In the genomic region with DNA sequence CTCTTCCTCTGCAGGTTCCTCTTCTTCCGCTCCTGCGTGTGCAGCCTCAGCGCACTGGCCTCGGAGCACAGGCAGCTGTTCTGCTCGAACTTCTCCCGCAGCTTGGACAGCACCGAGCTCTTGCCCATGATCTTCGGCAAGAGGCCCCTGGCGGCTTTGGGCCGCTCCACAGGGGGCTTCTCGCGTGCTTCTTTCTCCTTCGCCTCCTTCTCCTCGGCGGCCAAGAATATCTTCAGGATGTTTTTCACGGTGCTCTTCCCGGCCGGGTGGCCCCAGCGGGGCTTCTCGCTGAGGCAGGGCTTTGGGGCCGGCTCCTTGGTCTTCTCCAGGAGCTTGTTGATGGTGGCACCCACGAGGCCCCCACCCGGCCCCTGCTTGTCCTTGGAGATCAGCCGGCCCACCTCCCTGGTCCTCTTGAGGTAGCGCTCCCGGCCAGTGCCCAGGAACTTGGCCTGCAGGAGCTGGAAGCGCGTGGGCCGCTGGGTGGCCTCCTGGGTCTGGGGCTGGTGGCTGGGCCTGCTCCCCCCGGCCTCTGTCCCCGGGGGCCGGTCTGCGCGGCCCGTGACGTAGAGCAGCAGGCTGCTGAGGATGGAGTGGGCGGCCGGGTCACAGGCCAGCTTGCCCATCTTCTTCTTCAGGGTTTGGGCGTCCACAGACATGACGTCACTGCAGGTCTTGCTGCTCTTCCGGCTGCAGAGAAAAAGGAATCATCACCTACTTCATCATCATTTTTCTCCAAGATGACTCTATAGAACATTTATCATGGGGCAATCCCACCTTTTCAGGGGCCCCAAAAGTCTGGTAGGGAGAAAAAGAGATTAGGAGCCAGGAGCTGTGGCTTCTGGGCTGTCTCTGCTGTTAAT, we compare ENCODE assay signal across 26 cellular contexts. TPM values are rescaled to one million over a fixed set of nuclear protein-coding genes. Genes with fewer than 3 reads are reported as not detected.
DNase-seq lines count a peak whose midpoint lies in the region; ATAC-seq, FAIRE-seq and TF ChIP-seq lines count a peak whose summit lies in the region.
"Had no signal": no experiment of that assay in that cellular context is flagged by ENCODE, and none has a peak within 500 bp of the region (broad histone marks: within the 10 kb centered on the region; RNA-seq: fewer than 3 reads in every experiment).

No MANE protein-coding gene starts in this region.

- H3K9me3 Mint-ChIP-seq in activated B cell treated with CpG ODN at 0.5 μM for 24 hours: peaks cover 9% of the 10 kb centered on the region
- H3K9me3 Mint-ChIP-seq in CD8-positive, alpha-beta T cell: no peaks in the 10 kb centered on the region
- H3K9me3 Mint-ChIP-seq: activated naive CD8-positive, alpha-beta T cell treated with anti-CD3 and anti-CD28 coated beads, Interleukin-2, amount 50 U/mL, for 24 hours; activated T-helper 1 cell treated with anti-CD3 and anti-CD28 coated beads, Interleukin-12 subunit alpha, Interleukin-12 subunit beta, Interleukin-2, Interleukin-4 antibody, amounts not matched to agents 30 ng/mL and 10 ng/mL and 1 ng/mL, durations not matched to agents 14 hours and 24 hours and 36 hours; mesothelial cell of epicardium had no signal

- H3K4me2 ChIP-seq in GM23248 (ENCODE audit: unreplicated experiment) (peak overlapping the region; percentile 12), HepG2 (ENCODE audit: low read depth, low read length) (no peak overlapping the region)
- H3K4me2 ChIP-seq: hepatocyte, SK-N-SH had no signal

- TF ChIP-seq POLR2A in HepG2 (IDR thresholded peaks at IDR 0.05; ENCODE audit: insufficient read depth in 1 of 2, low read depth in 2 of 2, low read length in 2 of 2) (no peak), spleen (IDR thresholded peaks at IDR 0.05) (no peak)

- CTCF ChIA-PET in activated B cell treated with CpG ODN at 0.5 μM for 24 hours (lab: Charles Lee) (no interaction called here), HepG2 (lab: Yijun Ruan, JAX; ENCODE audit: low intra/inter-chr PET ratio, low total read pairs) (no interaction called here)
- CTCF ChIA-PET in CD8-positive, alpha-beta T cell (lab: Charles Lee): no interaction called here

- FAIRE-seq in HepG2 (lab: Jason Lieb, UNC): no peak
- FAIRE-seq: endothelial cell of umbilical vein, keratinocyte had no signal

- peak; percentile 20 for DNase-seq in GM23248
- DNase-seq in activated B cell treated with CpG ODN at 0.5 μM for 24 hours: no peak
- no peak for DNase-seq in HepG2 (ENCODE audit: low spot score)
- peak; percentile 73 for DNase-seq in spleen
- DNase-seq in amygdala (lab: John Stamatoyannopoulos, UW): no peak
- no peak for DNase-seq in CD8-positive, alpha-beta T cell
- DNase-seq: activated naive CD8-positive, alpha-beta T cell treated with anti-CD3 and anti-CD28 coated beads, Interleukin-2, amount 50 U/mL, for 24 hours; Calu3; GDM1; NCI-H146; NCI-H82; SK-N-SH; stimulated activated CD4-positive, alpha-beta T cell treated with anti-CD3 and anti-CD28 coated beads, Interleukin-15, amount 100 ng/mL, for 24 hours; T-helper 9 cell had no signal

- H3K4me1 ChIP-seq in GM23248 (ENCODE audit: insufficient read depth) (peaks cover 28% of the 10 kb centered on the region), HepG2 (ENCODE audit: insufficient read depth, low read length) (peaks cover 61% of the 10 kb centered on the region), spleen (peaks cover 0 to 57% (median 18%) of the 10 kb centered on the region in 6 donors)
- no peaks in the 10 kb centered on the region for H3K4me1 ChIP-seq in CD8-positive, alpha-beta T cell (ENCODE audit: insufficient read depth, low read length)
- H3K4me1 ChIP-seq: HAP-1 had no signal

- no peak overlapping the region for H3K4me3 ChIP-seq in GM23248
- H3K4me3 ChIP-seq in HepG2 (replicated peaks in 1 of 3; ENCODE audit: insufficient read depth in 1 of 3, low read depth in 2 of 3, low read length in 3 of 3): no peak overlapping the region
- H3K4me3 ChIP-seq in spleen: peak overlapping the region in 1 of 8 donors; percentile 25
- H3K4me3 ChIP-seq in CD8-positive, alpha-beta T cell (ENCODE audit: low read depth, low read length): no peak overlapping the region
- H3K4me3 ChIP-seq: breast epithelium, HAP-1, hepatocyte, Peyer's patch, thoracic aorta had no signal

- 92 to 93% methylated on average over 36 to 41 of the region's 41 CpGs for WGBS in GM23248 (ENCODE audit: low coverage in 1 of 2, low lambda C conversion rate in 2 of 2, missing lambda C conversion rate in 2 of 2), 2 experiments
- 66% methylated on average over 27 of the region's 41 CpGs for WGBS in HepG2 (ENCODE audit: low lambda C conversion rate)
- WGBS in spleen, 5 donors: 74 to 85% (median 80%) methylated on average over 31 to 41 of the region's 41 CpGs

- H3K27ac ChIP-seq in GM23248 (no peak overlapping the region), HepG2 (ENCODE audit: extremely low read length, insufficient read depth, low read length) (no peak overlapping the region), spleen (no peak overlapping the region)
- no peak overlapping the region for H3K27ac ChIP-seq in CD8-positive, alpha-beta T cell (ENCODE audit: low read depth, low read length)
- H3K27ac ChIP-seq: breast epithelium, hepatocyte, Peyer's patch, thoracic aorta had no signal

- H3K36me3 Mint-ChIP-seq in activated B cell treated with CpG ODN at 0.5 μM for 24 hours (ENCODE audit: low read depth): no peaks in the 10 kb centered on the region
- H3K36me3 Mint-ChIP-seq in CD8-positive, alpha-beta T cell: no peaks in the 10 kb centered on the region
- H3K36me3 Mint-ChIP-seq: mesothelial cell of epicardium had no signal

- no TSS peak for BruUV-seq in HepG2 (replicated peaks; lab: Mats Ljungman, UMichigan)

- no peaks in the 10 kb centered on the region for H3K27me3 ChIP-seq in GM23248 (replicated peaks; ENCODE audit: insufficient read depth)
- peaks cover 16 to 85% of the 10 kb centered on the region in 2 experiments for H3K27me3 ChIP-seq in HepG2 (ENCODE audit: control insufficient read depth in 1 of 2, insufficient read depth in 2 of 2, low read length in 2 of 2)
- peaks cover 0 to 20% (median 0%) of the 10 kb centered on the region in 7 donors for H3K27me3 ChIP-seq in spleen (replicated peaks in 1 of 7)
- H3K27me3 ChIP-seq in CD8-positive, alpha-beta T cell (ENCODE audit: insufficient read depth, low read length): no peaks in the 10 kb centered on the region
- H3K27me3 ChIP-seq: hepatocyte, Peyer's patch had no signal

- no peak for TF ChIP-seq CTCF in activated B cell treated with CpG ODN at 0.5 μM for 24 hours (IDR thresholded peaks at IDR 0.05)
- TF ChIP-seq CTCF in HepG2 (CRISPR knock-in tag; IDR thresholded peaks at IDR 0.05): no peak
- no peak for TF ChIP-seq CTCF in spleen (IDR thresholded peaks at IDR 0.05 in 8 of 11, conservative IDR thresholded peaks at IDR 0.05 in 3 of 11)
- TF ChIP-seq CTCF in CD8-positive, alpha-beta T cell (IDR thresholded peaks at IDR 0.05): no peak

- no peaks in the 10 kb centered on the region for H3K27me3 Mint-ChIP-seq in activated B cell treated with CpG ODN at 0.5 μM for 24 hours
- H3K27me3 Mint-ChIP-seq in CD8-positive, alpha-beta T cell (ENCODE audit: low read depth): peaks cover 8% of the 10 kb centered on the region

- ATAC-seq in activated B cell treated with CpG ODN at 0.5 μM for 24 hours (ENCODE audit: low read depth): no peak
- no peak for ATAC-seq in HepG2
- ATAC-seq in HG02852 (IDR thresholded peaks at IDR 0.05; ENCODE audit: unreplicated experiment): no peak
- ATAC-seq in CD8-positive, alpha-beta T cell: no peak
- ATAC-seq in GM21526 (IDR thresholded peaks at IDR 0.05; ENCODE audit: low FRiP score, unreplicated experiment): no peak
- ATAC-seq: activated naive CD8-positive, alpha-beta T cell treated with anti-CD3 and anti-CD28 coated beads, Interleukin-2, amount 50 U/mL, for 24 hours had no signal

- intact Hi-C loops in activated B cell treated with CpG ODN at 0.5 μM for 24 hours (cut with micrococcal nuclease): no loop called here
- intact Hi-C loops in HepG2 (cut with micrococcal nuclease; ENCODE audit: unreplicated experiment): no loop called here
- intact Hi-C loops in spleen (cut with DNase I; ENCODE audit: low total_unique reads): no loop called here
- intact Hi-C loops in CD8-positive, alpha-beta T cell (cut with DNase I, micrococcal nuclease): no loop called here

- H4K20me1 ChIP-seq in GM23248 (ENCODE audit: insufficient read depth) (no peaks in the 10 kb centered on the region), HepG2 (ENCODE audit: insufficient read depth, low read length) (no peaks in the 10 kb centered on the region)

- no peaks in the 10 kb centered on the region for H3K9me3 ChIP-seq in GM23248 (ENCODE audit: low read depth)
- H3K9me3 ChIP-seq in HepG2 (ENCODE audit: low read length): no peaks in the 10 kb centered on the region
- H3K9me3 ChIP-seq in spleen: peaks cover 0 to 9% (median 2%) of the 10 kb centered on the region in 8 donors
- H3K9me3 ChIP-seq in CD8-positive, alpha-beta T cell (ENCODE audit: low read length): no peaks in the 10 kb centered on the region
- H3K9me3 ChIP-seq: breast epithelium, HAP-1, SK-N-SH, thoracic aorta had no signal

- H3K79me2 ChIP-seq in GM23248 (ENCODE audit: insufficient read depth) (no peaks in the 10 kb centered on the region), HepG2 (ENCODE audit: insufficient read depth, low read length) (no peaks in the 10 kb centered on the region)
- H3K79me2 ChIP-seq: hepatocyte had no signal

- TF ChIP-seq RAD21 in HepG2 (CRISPR knock-in tag; IDR thresholded peaks at IDR 0.05): no peak

- H3K4me1 Mint-ChIP-seq in activated B cell treated with CpG ODN at 0.5 μM for 24 hours: peaks cover 32% of the 10 kb centered on the region
- H3K4me1 Mint-ChIP-seq in CD8-positive, alpha-beta T cell (ENCODE audit: low read depth): no peaks in the 10 kb centered on the region
- H3K4me1 Mint-ChIP-seq: mesothelial cell of epicardium had no signal

- H3K27ac Mint-ChIP-seq in activated B cell treated with CpG ODN at 0.5 μM for 24 hours: no peak overlapping the region
- H3K27ac Mint-ChIP-seq in CD8-positive, alpha-beta T cell: no peak overlapping the region
- H3K27ac Mint-ChIP-seq: activated naive CD8-positive, alpha-beta T cell treated with anti-CD3 and anti-CD28 coated beads, Interleukin-2, amount 50 U/mL, for 24 hours; activated T-helper 1 cell treated with anti-CD3 and anti-CD28 coated beads, Interleukin-12 subunit alpha, Interleukin-12 subunit beta, Interleukin-2, Interleukin-4 antibody, amounts not matched to agents 30 ng/mL and 10 ng/mL and 1 ng/mL, durations not matched to agents 14 hours and 24 hours and 36 hours; dendritic cell treated with granulocyte-macrophage colony-stimulating factor and Interleukin-4, amounts not matched to agents 40 ng/mL and 50 ng/mL, for 4 days; mesothelial cell of epicardium had no signal

- H3K9me2 ChIP-seq in GM23248 (ENCODE audit: insufficient read depth): no peaks in the 10 kb centered on the region
- H3K9me2 ChIP-seq: SK-N-SH had no signal

- TF ChIP-seq EP300 in HepG2 (IDR thresholded peaks at IDR 0.05; ENCODE audit: low read depth in 2 of 2, low read length in 2 of 2) (no peak), HepG2 (CRISPR knock-in tag; IDR thresholded peaks at IDR 0.05; ENCODE audit: borderline replicate concordance) (no peak)

- no peaks in the 10 kb centered on the region for H3K36me3 ChIP-seq in GM23248 (ENCODE audit: low read depth)
- H3K36me3 ChIP-seq in HepG2 (replicated peaks in 1 of 2; ENCODE audit: control insufficient read depth in 1 of 2, insufficient read depth in 2 of 2, low read length in 2 of 2): no peaks in the 10 kb centered on the region
- H3K36me3 ChIP-seq in spleen: no peaks in the 10 kb centered on the region
- no peaks in the 10 kb centered on the region for H3K36me3 ChIP-seq in CD8-positive, alpha-beta T cell (ENCODE audit: insufficient read depth, low read length)
- H3K36me3 ChIP-seq: breast epithelium, HAP-1, Peyer's patch had no signal

- in situ Hi-C loops in GM23248 (cut with MboI): no loop called here
- in situ Hi-C loops in HepG2 (cut with HindIII; ENCODE audit: extremely low pct_ligation_motif_present, low pct_unique_long_range_greater_than_20kb): loop anchor here (5.0 kb wide), 1 partner anchor 45 kb away; a partner anchor contains a TSS

- no peak overlapping the region for H2AFZ ChIP-seq in GM23248
- H2AFZ ChIP-seq in HepG2 (ENCODE audit: low read length): no peak overlapping the region
- H2AFZ ChIP-seq: hepatocyte had no signal

- H3K9ac ChIP-seq in GM23248 (no peak overlapping the region), HepG2 (ENCODE audit: insufficient read depth, low read depth, low read length) (no peak overlapping the region)
- H3K9ac ChIP-seq: SK-N-SH had no signal

- H3F3A ChIP-seq in GM23248 (ENCODE audit: insufficient read depth): peaks cover 4% of the 10 kb centered on the region; the same call in 1 of the 2 replicates

- POLR2A ChIA-PET in activated B cell treated with CpG ODN at 0.5 μM for 24 hours (lab: Charles Lee) (no interaction called here), HepG2 (lab: Yijun Ruan, JAX) (no interaction called here)
- POLR2A ChIA-PET in CD8-positive, alpha-beta T cell (lab: Charles Lee): no interaction called here

- peak overlapping the region; percentile 61 for H3K4me3 Mint-ChIP-seq in activated B cell treated with CpG ODN at 0.5 μM for 24 hours
- H3K4me3 Mint-ChIP-seq in CD8-positive, alpha-beta T cell: no peak overlapping the region
- H3K4me3 Mint-ChIP-seq: activated naive CD8-positive, alpha-beta T cell treated with anti-CD3 and anti-CD28 coated beads, Interleukin-2, amount 50 U/mL, for 24 hours; activated T-helper 1 cell treated with anti-CD3 and anti-CD28 coated beads, Interleukin-12 subunit alpha, Interleukin-12 subunit beta, Interleukin-2, Interleukin-4 antibody, amounts not matched to agents 30 ng/mL and 10 ng/mL and 1 ng/mL, durations not matched to agents 14 hours and 24 hours and 36 hours; dendritic cell treated with granulocyte-macrophage colony-stimulating factor and Interleukin-4, amounts not matched to agents 40 ng/mL and 50 ng/mL, for 4 days; mesothelial cell of epicardium had no signal

RNA-seq across cellular contexts. Expression of a gene that starts 43.8 kb away (rescaled TPM):
- not detected in 2 replicates for total RNA-seq in GM23248 (2014; rRNA removed; shearing (Covaris generic))
- polyA plus RNA-seq in GM23248 (2016; fragmentation: Nextera tagmentation; extraction: Ambion mirVana): 0.18 TPM in 1 of 2 replicates, not detected in the other
- total RNA-seq in activated B cell treated with CpG ODN at 0.5 μM for 24 hours: not detected in 2 replicates
- total RNA-seq in HepG2 (2016; rRNA removed; fragmentation: Illumina TruSeq; extraction: Trizol): 30.3 and 30.8 TPM in 2 replicates
- 17.7 and 18.0 TPM in 2 replicates for total RNA-seq in HepG2 (2016; cell fraction: cytosol; rRNA removed; fragmentation: Illumina TruSeq; extraction: Trizol; ENCODE audit: low read depth)
- 26.5 and 33.7 TPM in 2 replicates for total RNA-seq in HepG2 (2016; cell fraction: insoluble cytoplasmic fraction; rRNA removed; fragmentation: Illumina TruSeq; extraction: Trizol)
- total RNA-seq in HepG2 (2016; cell fraction: membrane; rRNA removed; fragmentation: Illumina TruSeq; extraction: Trizol): 27.8 and 29.0 TPM in 2 replicates
- 23.1 and 27.9 TPM in 2 replicates for total RNA-seq in HepG2 (2016; cell fraction: nucleus; rRNA removed; fragmentation: Illumina TruSeq; extraction: Trizol)
- polyA plus RNA-seq in HepG2 (2011; rRNA removed): 40.5 and 40.6 TPM in 2 replicates
- polyA plus RNA-seq in HepG2 (2011; cell fraction: cytosol; rRNA removed): 37.5 and 37.6 TPM in 2 replicates
- 59.1 and 60.0 TPM in 2 replicates for polyA plus RNA-seq in HepG2 (2011; cell fraction: nucleus; rRNA removed)
- 34.3 and 37.7 TPM in 2 replicates for polyA plus RNA-seq in HepG2 (2012)
- polyA plus RNA-seq in HepG2 (2016; cell fraction: cytosol; fragmentation: Illumina TruSeq; extraction: Trizol; ENCODE audit: low read depth): 20.4 and 24.5 TPM in 2 replicates
- 35.9 and 37.1 TPM in 2 replicates for polyA plus RNA-seq in HepG2 (2016; cell fraction: insoluble cytoplasmic fraction; fragmentation: Illumina TruSeq; extraction: Trizol; ENCODE audit: low read depth)
- 24.9 and 27.8 TPM in 2 replicates for polyA plus RNA-seq in HepG2 (2016; cell fraction: membrane; fragmentation: Illumina TruSeq; extraction: Trizol; ENCODE audit: low read depth)
- polyA plus RNA-seq in HepG2 (2016; cell fraction: nucleus; fragmentation: Illumina TruSeq; extraction: Trizol; ENCODE audit: insufficient read depth, low read depth): 54.4 and 56.0 TPM in 2 replicates
- polyA minus RNA-seq in HepG2 (2011; rRNA and poly(A)+ RNA removed; ENCODE audit: low replicate concordance): 6.8 and 20.0 TPM in 2 replicates
- 21.8 and 23.7 TPM in 2 replicates for polyA minus RNA-seq in HepG2 (2011; cell fraction: cytosol; rRNA and poly(A)+ RNA removed)
- 23.2 and 26.8 TPM in 2 replicates for polyA minus RNA-seq in HepG2 (2011; cell fraction: nucleus; rRNA and poly(A)+ RNA removed)
- 10 to 100 TPM in 1 of 7 donors, 1 to 10 TPM in 6; 4.0 to 10.5 (median 6.1) TPM for total RNA-seq in spleen
- 1 to 10 TPM; 2.0 to 5.5 (median 2.3) TPM for polyA plus RNA-seq in spleen
- not detected for total RNA-seq in CD8-positive, alpha-beta T cell
- total RNA-seq: activated T-helper 1 cell treated with anti-CD3 and anti-CD28 coated beads, Interleukin-12 subunit alpha, Interleukin-12 subunit beta, Interleukin-2, Interleukin-4 antibody, amounts not matched to agents 30 ng/mL and 10 ng/mL and 1 ng/mL, durations not matched to agents 14 hours and 24 hours and 36 hours; endothelial cell of umbilical vein had no signal
- polyA plus RNA-seq: endothelial cell of umbilical vein had no signal

RNA-seq across cellular contexts. Expression of a gene that starts 45.5 kb away (rescaled TPM):
- 1.4 and 2.2 TPM in 2 replicates for total RNA-seq in GM23248 (2014; rRNA removed; shearing (Covaris generic))
- 1.6 and 1.8 TPM in 2 replicates for polyA plus RNA-seq in GM23248 (2016; fragmentation: Nextera tagmentation; extraction: Ambion mirVana)
- total RNA-seq in activated B cell treated with CpG ODN at 0.5 μM for 24 hours: 0.84 and 0.93 TPM in 2 replicates
- total RNA-seq in HepG2 (2016; rRNA removed; fragmentation: Illumina TruSeq; extraction: Trizol): 0.34 and 0.40 TPM in 2 replicates
- 0.18 and 0.30 TPM in 2 replicates for total RNA-seq in HepG2 (2016; cell fraction: cytosol; rRNA removed; fragmentation: Illumina TruSeq; extraction: Trizol; ENCODE audit: low read depth)
- total RNA-seq in HepG2 (2016; cell fraction: insoluble cytoplasmic fraction; rRNA removed; fragmentation: Illumina TruSeq; extraction: Trizol): 0.37 and 0.50 TPM in 2 replicates
- 0.62 TPM in 2 replicates for total RNA-seq in HepG2 (2016; cell fraction: membrane; rRNA removed; fragmentation: Illumina TruSeq; extraction: Trizol)
- 0.44 and 0.68 TPM in 2 replicates for total RNA-seq in HepG2 (2016; cell fraction: nucleus; rRNA removed; fragmentation: Illumina TruSeq; extraction: Trizol)
- polyA plus RNA-seq in HepG2 (2011; rRNA removed): 0.34 and 0.65 TPM in 2 replicates
- polyA plus RNA-seq in HepG2 (2011; cell fraction: cytosol; rRNA removed): 0.48 and 0.72 TPM in 2 replicates
- 0.47 and 0.61 TPM in 2 replicates for polyA plus RNA-seq in HepG2 (2011; cell fraction: nucleus; rRNA removed)
- 0.56 and 0.63 TPM in 2 replicates for polyA plus RNA-seq in HepG2 (2012)
- polyA plus RNA-seq in HepG2 (2016; cell fraction: cytosol; fragmentation: Illumina TruSeq; extraction: Trizol; ENCODE audit: low read depth): 0.46 and 0.52 TPM in 2 replicates
- 0.41 and 0.65 TPM in 2 replicates for polyA plus RNA-seq in HepG2 (2016; cell fraction: insoluble cytoplasmic fraction; fragmentation: Illumina TruSeq; extraction: Trizol; ENCODE audit: low read depth)
- 0.74 and 1.2 TPM in 2 replicates for polyA plus RNA-seq in HepG2 (2016; cell fraction: membrane; fragmentation: Illumina TruSeq; extraction: Trizol; ENCODE audit: low read depth)
- polyA plus RNA-seq in HepG2 (2016; cell fraction: nucleus; fragmentation: Illumina TruSeq; extraction: Trizol; ENCODE audit: insufficient read depth, low read depth): 1.1 and 1.6 TPM in 2 replicates
- 0.66 and 3.3 TPM in 2 replicates for polyA minus RNA-seq in HepG2 (2011; rRNA and poly(A)+ RNA removed; ENCODE audit: low replicate concordance)
- 0.30 TPM in 1 of 2 replicates, not detected in the other for polyA minus RNA-seq in HepG2 (2011; cell fraction: cytosol; rRNA and poly(A)+ RNA removed)
- polyA minus RNA-seq in HepG2 (2011; cell fraction: nucleus; rRNA and poly(A)+ RNA removed): 0.64 and 0.87 TPM in 2 replicates
- 1 to 10 TPM in 6 of 7 donors, under 1 TPM in 1; 0.74 to 4.3 (median 2.0) TPM for total RNA-seq in spleen
- 1 to 10 TPM in 1 of 3 donors, under 1 TPM in 2; 0.52 to 1.1 (median 0.68) TPM for polyA plus RNA-seq in spleen
- under 1 TPM; 0.27 to 0.28 TPM for total RNA-seq in CD8-positive, alpha-beta T cell

Comparison
In these comparisons a context has a peak if more than half of its experiments do, and no peak if none do; other contexts are left out.
1. DNase-seq: peak in GM23248 (single experiment) and spleen (single experiment); none in activated B cell treated with CpG ODN at 0.5 μM for 24 hours (single experiment), HepG2 (single experiment), amygdala (0 of 56) and CD8-positive, alpha-beta T cell (0 of 7).